Comparison of ENCODE assay signal across 8 cellular contexts in genomic region chr16:69187891-69188451, GRCh38. TPM values are rescaled to one million over a fixed set of nuclear protein-coding genes. Genes with fewer than 3 reads are reported as not detected.
DNase-seq lines count a peak whose midpoint lies in the region; ATAC-seq and TF ChIP-seq lines count a peak whose summit lies in the region.

No MANE protein-coding gene starts in this region.

- H3K36me3 ChIP-seq in KMS-11 (ENCODE audit: insufficient read depth) (no peaks in the 10 kb centered on the region), WERI-Rb-1 (peaks cover 3% of the 10 kb centered on the region), colonic mucosa (no peaks in the 10 kb centered on the region), left lung (no peaks in the 10 kb centered on the region)

- H4K20me1 ChIP-seq in KMS-11 (ENCODE audit: insufficient read depth): no peaks in the 10 kb centered on the region

- H3K79me2 ChIP-seq in KMS-11 (ENCODE audit: insufficient read depth, low read depth): peaks cover 28% of the 10 kb centered on the region

- ATAC-seq in left lung (peak; percentile 49), omental fat pad (ENCODE audit: low FRiP score) (no peak)

- TF ChIP-seq CTCF in KMS-11 (conservative IDR thresholded peaks at IDR 0.05; ENCODE audit: low read depth, low read length): no peak
- no peak for TF ChIP-seq CTCF in WERI-Rb-1 (IDR thresholded peaks at IDR 0.05; ENCODE audit: low read depth, low read length)
- TF ChIP-seq CTCF in colonic mucosa (IDR thresholded peaks at IDR 0.05): no peak
- no peak for TF ChIP-seq CTCF in left lung (IDR thresholded peaks at IDR 0.05)
- no peak for TF ChIP-seq CTCF in omental fat pad (IDR thresholded peaks at IDR 0.05)

- no peak overlapping the region for H3K4me3 ChIP-seq in KMS-11 (IDR thresholded peaks at IDR 0.05; ENCODE audit: insufficient read depth, low read depth, low read length)
- peak overlapping the region; percentile 79 for H3K4me3 ChIP-seq in WERI-Rb-1 (ENCODE audit: low read depth, low read length)
- H3K4me3 ChIP-seq in colonic mucosa: peak overlapping the region; percentile 72
- peak overlapping the region; percentile 74 to 85 for H3K4me3 ChIP-seq in left lung

- H3K4me1 ChIP-seq in KMS-11 (ENCODE audit: low read depth, poor library complexity, severe bottlenecking) (peaks cover 67% of the 10 kb centered on the region), colonic mucosa (no peaks in the 10 kb centered on the region), left lung (peaks cover 14 to 50% of the 10 kb centered on the region in 2 donors)

- DNase-seq in Daoy (ENCODE audit: low read depth) (peak; percentile 43), WERI-Rb-1 (peak; percentile 62), colonic mucosa (peak; percentile 45), left lung (peak in 1 of 2 donors; percentile 45), omental fat pad (ENCODE audit: low spot score) (no peak), NCI-H1694 (lab: John Stamatoyannopoulos, UW) (no peak)
- peak; percentile 17 to 21 for DNase-seq in stimulated activated CD4-positive, alpha-beta T cell treated with anti-CD3 and anti-CD28 coated beads, Interleukin-4, amount 100 ng/mL, for 4 hours

- peak overlapping the region; percentile 55 for H3K27ac ChIP-seq in KMS-11
- peak overlapping the region; percentile 93 for H3K27ac ChIP-seq in WERI-Rb-1
- peak overlapping the region; percentile 85 for H3K27ac ChIP-seq in colonic mucosa
- peak overlapping the region; percentile 85 to 95 for H3K27ac ChIP-seq in left lung

- H3K27me3 ChIP-seq in KMS-11 (ENCODE audit: insufficient read depth, low read depth): no peaks in the 10 kb centered on the region
- no peaks in the 10 kb centered on the region for H3K27me3 ChIP-seq in WERI-Rb-1 (ENCODE audit: insufficient read depth, low read depth, severe bottlenecking)
- H3K27me3 ChIP-seq in colonic mucosa: no peaks in the 10 kb centered on the region
- H3K27me3 ChIP-seq in left lung: peaks cover 0 to 7% of the 10 kb centered on the region in 2 donors

- H3K9me3 ChIP-seq in WERI-Rb-1 (ENCODE audit: severe bottlenecking) (no peaks in the 10 kb centered on the region), colonic mucosa (no peaks in the 10 kb centered on the region), left lung (no peaks in the 10 kb centered on the region)

- H3K9ac ChIP-seq in KMS-11: peak overlapping the region; percentile 44
- peak overlapping the region; percentile 66 to 84 for H3K9ac ChIP-seq in colonic mucosa (ENCODE audit: low read depth in 2 of 2, low read length in 2 of 2)

- intact Hi-C loops in colonic mucosa (cut with DNase I): no loop called here
- intact Hi-C loops in left lung (cut with DNase I): no loop called here

- H3K4me2 ChIP-seq in KMS-11: peak overlapping the region; percentile 94

- H2AFZ ChIP-seq in KMS-11 (ENCODE audit: low read depth): peak overlapping the region; percentile 3

RNA-seq across cellular contexts. Expression of gene SNTB2, which starts 1.0 kb away (rescaled TPM):
- total RNA-seq in Daoy (2014; rRNA removed; shearing (Covaris generic)): 5.6 and 6.8 TPM in 2 replicates
- total RNA-seq in colonic mucosa (10 to 100 TPM; 34.5 to 34.8 TPM), left lung (10 to 100 TPM; 38.4 to 47.3 TPM), omental fat pad (10 to 100 TPM; 49.7 to 80.9 (median 59.3) TPM)

RNA-seq across cellular contexts. Expression of gene UTP4, which starts 55.5 kb away (rescaled TPM):
- 24.3 and 47.0 TPM in 2 replicates for total RNA-seq in Daoy (2014; rRNA removed; shearing (Covaris generic))
- total RNA-seq in colonic mucosa (10 to 100 TPM; 19.2 to 32.9 TPM), left lung (10 to 100 TPM; 24.7 to 45.5 TPM), omental fat pad (10 to 100 TPM; 32.9 to 85.7 (median 35.9) TPM)

RNA-seq across cellular contexts. Expression of gene CHTF8, which starts 55.6 kb away (rescaled TPM):
- 32.7 and 46.9 TPM in 2 replicates for total RNA-seq in Daoy (2014; rRNA removed; shearing (Covaris generic))
- total RNA-seq in colonic mucosa (100 to 1,000 TPM in 1 of 2 donors, 10 to 100 TPM in 1; 82.9 to 143 TPM), left lung (10 to 100 TPM; 93.4 to 94.1 TPM), omental fat pad (10 to 100 TPM; 53.7 to 61.3 (median 57.4) TPM)

Comparison
In these comparisons a context has a peak if more than half of its experiments do, and no peak if none do; other contexts are left out.
1. DNase-seq: peak in Daoy (single experiment), WERI-Rb-1 (single experiment), colonic mucosa (single experiment) and stimulated activated CD4-positive, alpha-beta T cell treated with anti-CD3 and anti-CD28 coated beads, Interleukin-4, amount 100 ng/mL, for 4 hours (2 of 2); none in omental fat pad (single experiment) and NCI-H1694 (single experiment).
2. Peak in every context shown above with its lines, with median percentiles within 50 percentile points of each other: H3K27ac ChIP-seq.